In genomic region chr1:54694771-54695170, GRCh38 we compare ENCODE assay signal across 31 cellular contexts. TPM values are rescaled to one million over a fixed set of nuclear protein-coding genes. Genes with fewer than 3 reads are reported as not detected.
"Had no signal": no experiment of that assay in that cellular context is flagged by ENCODE, and none has a peak within 500 bp of the region (broad histone marks: within the 10 kb centered on the region; RNA-seq: fewer than 3 reads in every experiment).

No MANE protein-coding gene starts in this region.

- H3K4me3 Mint-ChIP-seq: dendritic cell treated with granulocyte-macrophage colony-stimulating factor and Interleukin-4, amounts not matched to agents 40 ng/mL and 50 ng/mL, for 4 days; effector memory CD8-positive, alpha-beta T cell; endodermal cell had no signal

- H3K4me1 ChIP-seq: colonic mucosa, esophagus muscularis mucosa, esophagus squamous epithelium, foreskin keratinocyte, gastrocnemius medialis, gastroesophageal sphincter, heart left ventricle, heart right ventricle had no signal

- FAIRE-seq: colon, endometrium, endothelial cell of umbilical vein, frontal cortex had no signal

- H3K9me3 Mint-ChIP-seq: dendritic cell treated with granulocyte-macrophage colony-stimulating factor and Interleukin-4, amounts not matched to agents 40 ng/mL and 50 ng/mL, for 4 days; effector memory CD8-positive, alpha-beta T cell; endodermal cell had no signal

- ATAC-seq: effector memory CD8-positive, alpha-beta T cell; esophagus mucosa; foreskin keratinocyte; gastrocnemius medialis; gastroesophageal sphincter; heart left ventricle; heart right ventricle had no signal

- H3K36me3 ChIP-seq: colonic mucosa, esophagus squamous epithelium, gastrocnemius medialis had no signal

- H3K9me3 ChIP-seq: colonic mucosa, esophagus muscularis mucosa, esophagus squamous epithelium, gastrocnemius medialis, gastroesophageal sphincter, heart left ventricle, heart right ventricle had no signal

- DNase-seq: colonic mucosa; cortex of kidney; dermis blood vessel endothelial cell; dorsolateral prefrontal cortex; effector CD4-positive, alpha-beta T cell; effector CD8-positive, alpha-beta T cell; effector memory CD4-positive, alpha-beta T cell; effector memory CD8-positive, alpha-beta T cell; endodermal cell; erythroblast; esophagus squamous epithelium; foreskin fibroblast; foreskin keratinocyte; foreskin melanocyte; gastrocnemius medialis; glutamatergic neuron; head of caudate nucleus; heart left ventricle; heart right ventricle had no signal

- H3K27ac ChIP-seq: colonic mucosa, coronary artery, dorsolateral prefrontal cortex, epithelial cell of prostate, esophagus muscularis mucosa, esophagus squamous epithelium, foreskin keratinocyte, gastrocnemius medialis, gastroesophageal sphincter, heart left ventricle, heart right ventricle had no signal

- H3K4me3 ChIP-seq: colonic mucosa, coronary artery, dorsolateral prefrontal cortex, esophagus muscularis mucosa, esophagus squamous epithelium, gastrocnemius medialis, gastroesophageal sphincter, heart left ventricle, heart right ventricle had no signal

- H3K27me3 ChIP-seq: colonic mucosa, dorsolateral prefrontal cortex, esophagus muscularis mucosa, esophagus squamous epithelium, foreskin keratinocyte, gastrocnemius medialis, gastroesophageal sphincter, heart left ventricle, heart right ventricle had no signal

- H3K4me1 Mint-ChIP-seq: endodermal cell had no signal

- H3K27me3 Mint-ChIP-seq: dendritic cell treated with granulocyte-macrophage colony-stimulating factor and Interleukin-4, amounts not matched to agents 40 ng/mL and 50 ng/mL, for 4 days had no signal

- H3K27ac Mint-ChIP-seq: dendritic cell treated with granulocyte-macrophage colony-stimulating factor and Interleukin-4, amounts not matched to agents 40 ng/mL and 50 ng/mL, for 4 days; effector memory CD8-positive, alpha-beta T cell had no signal

RNA-seq across cellular contexts. Expression of gene MROH7, which starts 53.2 kb away (rescaled TPM):
- total RNA-seq: epithelial cell of proximal tubule, foreskin keratinocyte, glomerular endothelial cell had no signal
- polyA plus RNA-seq: foreskin keratinocyte had no signal
